Comparison of ENCODE assay signal across 8 cellular contexts in genomic region chr5:134370306-134370870, GRCh38. TPM values are rescaled to one million over a fixed set of nuclear protein-coding genes. Genes with fewer than 3 reads are reported as not detected.
DNase-seq lines count a peak whose midpoint lies in the region; ATAC-seq and TF ChIP-seq lines count a peak whose summit lies in the region.

No MANE protein-coding gene starts in this region.

- dilution Hi-C loops in mammary epithelial cell (cut with HindIII; ENCODE audit: low sequenced_read_pairs), result loop anchor here (5.0 kb wide), 1 partner anchor 43 kb away; no protein-coding TSS in a partner anchor

- in situ Hi-C loops in mammary epithelial cell (cut with MboI; ENCODE audit: low sequenced_read_pairs in 2 of 2), result no loop called here

- no peak for DNase-seq in CD4-positive, alpha-beta T cell
- DNase-seq in mammary epithelial cell, result peak; percentile 17
- no peak for DNase-seq in uterus
- no peak for DNase-seq in NCI-H748 treated with DMSO at 0.1 percent for 48 hours (lab: John Stamatoyannopoulos, UW)
- no peak for DNase-seq in NCI-H2081 treated with DMSO at 0.1 percent for 48 hours (lab: John Stamatoyannopoulos, UW)

- no peaks in the 10 kb centered on the region for H3K36me3 ChIP-seq in Loucy (ENCODE audit: insufficient read depth, low read length)
- H3K36me3 ChIP-seq in mammary epithelial cell (ENCODE audit: insufficient read depth, low read length), result peaks cover 2% of the 10 kb centered on the region
- H3K36me3 ChIP-seq in uterus, result no peaks in the 10 kb centered on the region

- H4K20me1 ChIP-seq in Loucy (ENCODE audit: insufficient read depth, low read length, poor library complexity, severe bottlenecking) (peaks cover 31% of the 10 kb centered on the region), mammary epithelial cell (ENCODE audit: insufficient read depth, low read length) (no peaks in the 10 kb centered on the region)

- H3K4me1 ChIP-seq in Loucy (ENCODE audit: insufficient read depth, low read length, poor library complexity, severe bottlenecking), result peaks cover 13% of the 10 kb centered on the region
- H3K4me1 ChIP-seq in mammary epithelial cell (ENCODE audit: insufficient read depth, low read length), result peaks cover 9% of the 10 kb centered on the region
- H3K4me1 ChIP-seq in mononuclear cell (ENCODE audit: insufficient read depth, low read length), result peaks cover 34% of the 10 kb centered on the region
- H3K4me1 ChIP-seq in uterus, result peaks cover 4 to 9% of the 10 kb centered on the region in 2 donors

- peak overlapping the region; percentile 97 for H3K27ac ChIP-seq in CD4-positive, alpha-beta T cell (ENCODE audit: low read depth, low read length)
- peak overlapping the region; percentile 89 for H3K27ac ChIP-seq in mammary epithelial cell (ENCODE audit: insufficient read depth, low read depth, low read length)
- H3K27ac ChIP-seq in uterus, result peak overlapping the region; percentile 96 to 99

- CTCF ChIA-PET in CD4-positive, alpha-beta T cell (lab: Charles Lee), result interaction anchor here (0.6 to 1.7 kb wide), 2 partner anchors 38 to 368 kb away, joined by 3 to 4 read pairs; partner anchors contain the start of gene CAMLG
- CTCF ChIA-PET in mammary epithelial cell (lab: Charles Lee; ENCODE audit: low non-redundant PET), result no interaction called here

- intact Hi-C loops in CD4-positive, alpha-beta T cell (cut with DNase I, micrococcal nuclease), result loop anchor here (2.0 to 10.0 kb wide), 8 partner anchors 40 to 534 kb away; partner anchors contain the start of genes CDKN2AIPNL (in 2 of the 2), C5orf24 (in 1 of the 2), CAMLG (in 1 of the 2) and PCBD2 (in 1 of the 2)
- intact Hi-C loops in mammary epithelial cell (cut with micrococcal nuclease) (loop anchor here (2.0 to 5.0 kb wide), 4 partner anchors 68 to 206 kb away; partner anchors contain the start of gene PPP2CA), uterus (cut with DNase I; ENCODE audit: low total_unique reads) (loop anchor here (5.0 kb wide), 1 partner anchor 152 kb away; no protein-coding TSS in a partner anchor)

- no peak for TF ChIP-seq CTCF in CD4-positive, alpha-beta T cell (IDR thresholded peaks at IDR 0.05)
- no peak for TF ChIP-seq CTCF in Loucy (conservative IDR thresholded peaks at IDR 0.05; ENCODE audit: low read length)
- TF ChIP-seq CTCF in mammary epithelial cell (conservative IDR thresholded peaks at IDR 0.05 in 1 of 2, IDR thresholded peaks at IDR 0.05 in 1 of 2; ENCODE audit: extremely low read depth in 1 of 2, insufficient read depth in 1 of 2, low read depth in 1 of 2, low read length in 2 of 2), result no peak
- TF ChIP-seq CTCF in uterus (IDR thresholded peaks at IDR 0.05), result no peak

- TSS peak; percentile 76 for BruUV-seq in mammary epithelial cell (replicated peaks; lab: Mats Ljungman, UMichigan)

- H2AFZ ChIP-seq in Loucy (ENCODE audit: low read length) (peak overlapping the region; percentile 86), mammary epithelial cell (ENCODE audit: low read depth, low read length) (peak overlapping the region; percentile 87)

- no peaks in the 10 kb centered on the region for H3F3A ChIP-seq in Loucy (ENCODE audit: low read depth)

- no peaks in the 10 kb centered on the region for H3K9me3 Mint-ChIP-seq in CD4-positive, alpha-beta T cell

- WGBS in mammary epithelial cell (ENCODE audit: low coverage, missing lambda C conversion rate), result 31% methylated on average over 5 of the region's 5 CpGs

- POLR2A ChIA-PET in CD4-positive, alpha-beta T cell (lab: Charles Lee), result interaction anchor here (0.8 to 7.2 kb wide), 10 partner anchors 9 to 504 kb away, joined by 3 to 145 read pairs (median 5); partner anchors contain the start of genes CDKN2AIPNL, JADE2, PPP2CA and TXNDC15

- H3K4me2 ChIP-seq in Loucy (ENCODE audit: low read depth, low read length, poor library complexity, severe bottlenecking) (peak overlapping the region; percentile 86), mammary epithelial cell (ENCODE audit: insufficient read depth, low read depth, low read length) (peak overlapping the region; percentile 68)

- H3K79me2 ChIP-seq in Loucy (ENCODE audit: insufficient read depth, low read length) (peaks cover 49% of the 10 kb centered on the region), mammary epithelial cell (ENCODE audit: insufficient read depth, low read length) (peaks cover 53% of the 10 kb centered on the region)

- no peaks in the 10 kb centered on the region for H3K9me3 ChIP-seq in CD4-positive, alpha-beta T cell (ENCODE audit: control insufficient read depth, low read length)
- no peaks in the 10 kb centered on the region for H3K9me3 ChIP-seq in Loucy (ENCODE audit: insufficient read depth, low read depth, low read length)
- no peaks in the 10 kb centered on the region for H3K9me3 ChIP-seq in mammary epithelial cell (replicated peaks; ENCODE audit: insufficient read depth, low read length)
- no peaks in the 10 kb centered on the region for H3K9me3 ChIP-seq in mononuclear cell (ENCODE audit: low read depth, low read length)
- H3K9me3 ChIP-seq in uterus, result no peaks in the 10 kb centered on the region

- peaks cover 53% of the 10 kb centered on the region for H3K36me3 Mint-ChIP-seq in CD4-positive, alpha-beta T cell (ENCODE audit: low read depth)

- H3K9ac ChIP-seq in Loucy (ENCODE audit: low read depth, low read length, poor library complexity, severe bottlenecking), result peak overlapping the region; percentile 90
- H3K9ac ChIP-seq in mammary epithelial cell (ENCODE audit: insufficient read depth, low read length), result peak overlapping the region; percentile 90

- peak overlapping the region; percentile 96 for H3K4me3 Mint-ChIP-seq in CD4-positive, alpha-beta T cell

- no peaks in the 10 kb centered on the region for H3K9me2 ChIP-seq in Loucy (replicated peaks; ENCODE audit: low read depth, low read length)

- H3K27me3 Mint-ChIP-seq in CD4-positive, alpha-beta T cell, result peaks cover 4% of the 10 kb centered on the region

- H3K4me3 ChIP-seq in Loucy (ENCODE audit: low read length, poor library complexity, severe bottlenecking) (peak overlapping the region; percentile 96), mammary epithelial cell (replicated peaks in 1 of 3; ENCODE audit: insufficient read depth in 1 of 3, low read depth in 2 of 3, low read length in 3 of 3) (peak overlapping the region; percentile 25 to 43 (median 43)), mononuclear cell (ENCODE audit: low read length) (peak overlapping the region; percentile 97), uterus (peak overlapping the region; percentile 77 to 89)

- H3K4me1 Mint-ChIP-seq in CD4-positive, alpha-beta T cell (ENCODE audit: low read depth), result peaks cover 66% of the 10 kb centered on the region

- H3K27me3 ChIP-seq in CD4-positive, alpha-beta T cell (ENCODE audit: control insufficient read depth, insufficient read depth, low read length), result no peaks in the 10 kb centered on the region
- H3K27me3 ChIP-seq in Loucy (ENCODE audit: insufficient read depth, low read length, poor library complexity, severe bottlenecking) (no peaks in the 10 kb centered on the region), mammary epithelial cell (ENCODE audit: insufficient read depth, low read length) (no peaks in the 10 kb centered on the region), mononuclear cell (ENCODE audit: insufficient read depth, low read length) (no peaks in the 10 kb centered on the region), uterus (no peaks in the 10 kb centered on the region)

- TF ChIP-seq POLR2A in uterus (IDR thresholded peaks at IDR 0.05), result no peak

- H3K27ac Mint-ChIP-seq in CD4-positive, alpha-beta T cell, result peak overlapping the region; percentile 97

- ATAC-seq in CD4-positive, alpha-beta T cell (ENCODE audit: poor library complexity), result peak; percentile 20
- peak; percentile 10 for ATAC-seq in GM21576 (IDR thresholded peaks at IDR 0.05; ENCODE audit: unreplicated experiment)

RNA-seq across cellular contexts. Expression of gene UBE2B, which starts 1.0 kb away (rescaled TPM):
- 100 to 1,000 TPM; 225 to 228 TPM for total RNA-seq in CD4-positive, alpha-beta T cell
- total RNA-seq in mammary epithelial cell (10 to 100 TPM; 37.2 to 83.3 TPM), mononuclear cell (83.7 TPM), uterus (100 to 1,000 TPM in 1 of 4 donors, 10 to 100 TPM in 3; 44.5 to 109 (median 65.5) TPM)
- 29.6 TPM for polyA plus RNA-seq in mammary epithelial cell
- 14.2 TPM for polyA minus RNA-seq in mammary epithelial cell

RNA-seq across cellular contexts. Expression of gene CDKL3, which starts 3.4 kb away (rescaled TPM):
- under 1 TPM; 0.38 to 0.56 TPM for total RNA-seq in CD4-positive, alpha-beta T cell
- total RNA-seq in mammary epithelial cell (under 1 TPM; 0.71 to 0.83 TPM), mononuclear cell (0.63 TPM), uterus (1 to 10 TPM; 1.2 to 5.5 (median 3.1) TPM)
- polyA plus RNA-seq in mammary epithelial cell, result 0.43 TPM
- polyA minus RNA-seq in mammary epithelial cell, result not detected

RNA-seq across cellular contexts. Expression of gene CDKN2AIPNL, which starts 41.3 kb away (rescaled TPM):
- 10 to 100 TPM; 12.8 to 15.5 TPM for total RNA-seq in CD4-positive, alpha-beta T cell
- 10 to 100 TPM; 28.7 to 30.0 TPM for total RNA-seq in mammary epithelial cell
- 17.5 TPM for polyA plus RNA-seq in mammary epithelial cell
- 4.7 TPM for polyA minus RNA-seq in mammary epithelial cell
- 13.0 TPM for total RNA-seq in mononuclear cell
- 10 to 100 TPM in 3 of 4 donors, not detected in 1; 20.9 to 26.1 (median 24.5) TPM for total RNA-seq in uterus

Comparison
In these comparisons a context has a peak if more than half of its experiments do, and no peak if none do; other contexts are left out.
1. H3K4me3 ChIP-seq: peak in every context shown above with its lines; median percentile 97 in mononuclear cell; 96 in Loucy; 83 in uterus; 43 in mammary epithelial cell.